ENCODE assay signal across 8 cellular contexts in the genomic region with DNA sequence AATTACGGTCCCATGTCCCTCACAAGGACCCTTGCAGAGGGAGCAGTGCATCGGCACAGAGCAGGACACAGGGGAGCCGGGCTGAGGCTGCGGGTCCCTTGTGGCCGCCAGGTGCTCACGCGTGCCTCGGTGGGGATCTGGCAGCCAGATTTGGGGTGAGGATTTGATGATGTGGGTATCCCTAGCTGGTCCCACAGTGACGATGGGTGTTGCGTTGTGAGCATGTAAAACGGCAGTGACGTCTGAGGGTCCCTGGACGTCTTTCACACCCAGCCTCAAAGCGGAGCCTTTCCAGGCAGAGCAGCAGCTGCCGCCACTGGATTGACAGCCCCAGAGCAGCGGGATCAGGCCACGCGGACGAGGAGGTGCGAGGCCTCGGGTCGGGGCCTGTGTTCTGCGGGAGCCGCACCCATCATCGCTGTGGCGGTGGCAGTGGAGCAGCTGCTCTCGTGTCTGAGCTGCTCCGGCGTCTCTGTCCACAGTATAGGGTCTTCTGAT. TPM values are rescaled to one million over a fixed set of nuclear protein-coding genes. Genes with fewer than 3 reads are reported as not detected.
DNase-seq lines count a peak whose midpoint lies in the region; ATAC-seq and TF ChIP-seq lines count a peak whose summit lies in the region.

No MANE protein-coding gene starts in this region.

- peak overlapping the region; percentile 89 to 98 (median 92) for H3K27ac ChIP-seq in adrenal gland
- H3K27ac ChIP-seq in left lung: peak overlapping the region; percentile 91 to 96
- H3K27ac ChIP-seq in thymus (ENCODE audit: low read depth): peak overlapping the region; percentile 75

- TF ChIP-seq CTCF in adrenal gland (IDR thresholded peaks at IDR 0.05) (no peak), left lung (IDR thresholded peaks at IDR 0.05) (no peak), GM10266 (IDR thresholded peaks at IDR 0.05; ENCODE audit: control insufficient read depth, insufficient read depth, low read depth, missing control alignments) (no peak)

- ATAC-seq in left lung: no peak
- ATAC-seq in GM21737 (IDR thresholded peaks at IDR 0.05; ENCODE audit: unreplicated experiment): no peak

- H3K4me3 Mint-ChIP-seq in activated CD4-positive, alpha-beta T cell treated with anti-CD3 and anti-CD28 coated beads, Interleukin-2, amount 10 ng/mL, durations not matched to agents 24 days and 14 days: peak overlapping the region; percentile 81

- no peak for TF ChIP-seq POLR2A in adrenal gland (IDR thresholded peaks at IDR 0.05)

- no peak for DNase-seq in activated CD4-positive, alpha-beta T cell treated with anti-CD3 and anti-CD28 coated beads, Interleukin-2, amount 10 ng/mL, durations not matched to agents 24 days and 14 days
- no peak for DNase-seq in activated CD4-positive, alpha-beta T cell treated with anti-CD3 and anti-CD28 coated beads, Interleukin-2, amount 50 U/mL, for 4 hours
- DNase-seq in adrenal gland (peak in 4 of 7 donors; percentile 35 to 52 (median 48)), left lung (peak in 1 of 2 donors; percentile 81), H4 (ENCODE audit: low spot score) (no peak), GM10266 (ENCODE audit: extremely low spot score) (no peak)

- peaks cover 22% of the 10 kb centered on the region for H3K36me3 Mint-ChIP-seq in activated CD4-positive, alpha-beta T cell treated with anti-CD3 and anti-CD28 coated beads, Interleukin-2, amount 10 ng/mL, durations not matched to agents 24 days and 14 days (ENCODE audit: low read depth)

- peaks cover 0 to 24% of the 10 kb centered on the region in 2 donors for H3K36me3 ChIP-seq in adrenal gland (replicated peaks in 1 of 2)
- peaks cover 0 to 46% of the 10 kb centered on the region in 2 donors for H3K36me3 ChIP-seq in left lung
- peaks cover 31% of the 10 kb centered on the region for H3K36me3 ChIP-seq in thymus (ENCODE audit: control insufficient read depth, insufficient read depth)

- peak overlapping the region; percentile 88 for H3K27ac Mint-ChIP-seq in activated CD4-positive, alpha-beta T cell treated with anti-CD3 and anti-CD28 coated beads, Interleukin-2, amount 10 ng/mL, durations not matched to agents 24 days and 14 days

- 40 to 80% (median 48%) methylated on average over 7 to 29 of the region's 29 CpGs for whole genome bisulfite sequencing in adrenal gland, 4 donors
- 80% methylated on average over 29 of the region's 29 CpGs for WGBS in thymus

- H3K9me3 ChIP-seq in adrenal gland (replicated peaks in 1 of 3) (no peaks in the 10 kb centered on the region), left lung (no peaks in the 10 kb centered on the region), thymus (ENCODE audit: control insufficient read depth) (no peaks in the 10 kb centered on the region)

- H3K27me3 Mint-ChIP-seq in activated CD4-positive, alpha-beta T cell treated with anti-CD3 and anti-CD28 coated beads, Interleukin-2, amount 10 ng/mL, durations not matched to agents 24 days and 14 days: no peaks in the 10 kb centered on the region

- intact Hi-C loops in activated CD4-positive, alpha-beta T cell treated with anti-CD3 and anti-CD28 coated beads, Interleukin-2, amount 10 ng/mL, durations not matched to agents 24 days and 14 days (cut with micrococcal nuclease): no loop called here
- intact Hi-C loops in adrenal gland (cut with DNase I): no loop called here
- intact Hi-C loops in left lung (cut with DNase I): no loop called here

- H3K27me3 ChIP-seq in adrenal gland (no peaks in the 10 kb centered on the region), left lung (no peaks in the 10 kb centered on the region), thymus (ENCODE audit: control insufficient read depth, insufficient read depth) (no peaks in the 10 kb centered on the region)

- H3K4me1 ChIP-seq in adrenal gland (replicated peaks in 1 of 2) (peaks cover 13 to 31% of the 10 kb centered on the region in 2 donors), left lung (peaks cover 19 to 48% of the 10 kb centered on the region in 2 donors), thymus (ENCODE audit: control insufficient read depth, insufficient read depth, low read length) (peaks cover 13% of the 10 kb centered on the region)

- H3K9me3 Mint-ChIP-seq in activated CD4-positive, alpha-beta T cell treated with anti-CD3 and anti-CD28 coated beads, Interleukin-2, amount 10 ng/mL, durations not matched to agents 24 days and 14 days: no peaks in the 10 kb centered on the region

- peaks cover 32% of the 10 kb centered on the region for H3K4me1 Mint-ChIP-seq in activated CD4-positive, alpha-beta T cell treated with anti-CD3 and anti-CD28 coated beads, Interleukin-2, amount 10 ng/mL, durations not matched to agents 24 days and 14 days

- H3K4me3 ChIP-seq in adrenal gland (peak overlapping the region; percentile 25 to 69 (median 48)), left lung (peak overlapping the region; percentile 28 to 58), thymus (ENCODE audit: low read length) (peak overlapping the region; percentile 39)

RNA-seq across cellular contexts. Expression of gene WDR45B, which starts 54.6 kb away (rescaled TPM):
- 62.8 and 66.8 TPM in 2 replicates for total RNA-seq in activated CD4-positive, alpha-beta T cell treated with anti-CD3 and anti-CD28 coated beads, Interleukin-2, amount 10 ng/mL, durations not matched to agents 24 days and 14 days
- 100 to 1,000 TPM in 1 of 8 donors, 10 to 100 TPM in 7; 57.9 to 102 (median 74.6) TPM for total RNA-seq in adrenal gland
- 10 to 100 TPM; 48.6 to 75.1 (median 71.4) TPM for polyA plus RNA-seq in adrenal gland
- 10 to 100 TPM; 46.8 to 64.6 TPM for total RNA-seq in left lung
- polyA plus RNA-seq in thymus: 67.0 TPM
- 68.2 and 75.6 TPM in 2 replicates for total RNA-seq in H4 (2014; rRNA removed; shearing (Covaris generic))

Comparison
In these comparisons a context has a peak if more than half of its experiments do, and no peak if none do; other contexts are left out.
1. DNase-seq: peak in adrenal gland (4 of 7); none in activated CD4-positive, alpha-beta T cell treated with anti-CD3 and anti-CD28 coated beads, Interleukin-2, amount 10 ng/mL, durations not matched to agents 24 days and 14 days (single experiment), activated CD4-positive, alpha-beta T cell treated with anti-CD3 and anti-CD28 coated beads, Interleukin-2, amount 50 U/mL, for 4 hours (0 of 2), H4 (single experiment) and GM10266 (single experiment).
2. Peak in every context shown above with its lines, with median percentiles within 50 percentile points of each other: H3K27ac ChIP-seq and H3K4me3 ChIP-seq.